Comparison of ENCODE assay signal across 19 cellular contexts in genomic region chr19:18053571-18054219, GRCh38. TPM values are rescaled to one million over a fixed set of nuclear protein-coding genes. Genes with fewer than 3 reads are reported as not detected.
DNase-seq lines count a peak whose midpoint lies in the region; ATAC-seq, FAIRE-seq and TF ChIP-seq lines count a peak whose summit lies in the region.
"Had no signal": no experiment of that assay in that cellular context is flagged by ENCODE, and none has a peak within 500 bp of the region (broad histone marks: within the 10 kb centered on the region; RNA-seq: fewer than 3 reads in every experiment).

No MANE protein-coding gene starts in this region.

- no peaks in the 10 kb centered on the region for H3K79me2 ChIP-seq in K562 (ENCODE audit: control insufficient read depth, insufficient read depth, low read length)

- no peaks in the 10 kb centered on the region for H3K9me1 ChIP-seq in K562 (ENCODE audit: control insufficient read depth, insufficient read depth, low read length)

- POLR2A ChIA-PET in K562 (lab: Yijun Ruan, JAX), result interaction anchor here (0.6 to 0.7 kb wide), 2 partner anchors 9 to 29 kb away, joined by 3 to 5 read pairs; no protein-coding TSS in a partner anchor

- FAIRE-seq in K562 (lab: Jason Lieb, UNC), result no peak

- no peak overlapping the region for H3K4me3 ChIP-seq in K562
- no peak overlapping the region for H3K4me3 ChIP-seq in HAP-1
- H3K4me3 ChIP-seq: heart right ventricle, SK-N-MC had no signal

- H3K27me3 ChIP-seq in K562 (ENCODE audit: control insufficient read depth in 2 of 2, insufficient read depth in 2 of 2, low read length in 2 of 2) (no peaks in the 10 kb centered on the region), HAP-1 (ENCODE audit: low read depth) (no peaks in the 10 kb centered on the region)

- H3K4me1 ChIP-seq in K562 (replicated peaks in 1 of 2; ENCODE audit: control insufficient read depth in 2 of 2, insufficient read depth in 2 of 2, low read length in 2 of 2) (peaks cover 2 to 30% of the 10 kb centered on the region in 2 experiments; a peak in 4 of 5 replicates), HAP-1 (peaks cover 7% of the 10 kb centered on the region)

- TF ChIP-seq EP300 in K562 (IDR thresholded peaks at IDR 0.05; ENCODE audit: low read length), result no peak

- H3K4me1 Mint-ChIP-seq in HFFc6 (ENCODE audit: low read depth) (peaks cover 31% of the 10 kb centered on the region), type B pancreatic cell (ENCODE audit: unreplicated experiment) (no peaks in the 10 kb centered on the region)

- H3K9me3 Mint-ChIP-seq in HFFc6 (no peaks in the 10 kb centered on the region), type B pancreatic cell (no peaks in the 10 kb centered on the region)
- H3K9me3 Mint-ChIP-seq: naive B cell had no signal

- no peak for ATAC-seq in K562
- ATAC-seq: heart right ventricle, left colon, right cardiac atrium had no signal

- in situ Hi-C loops in K562 (cut with MboI), result no loop called here
- in situ Hi-C loops in HAP-1 (cut with MboI; ENCODE audit: low sequenced_read_pairs), result no loop called here

- no peaks in the 10 kb centered on the region for H4K20me1 ChIP-seq in K562 (replicated peaks; ENCODE audit: control insufficient read depth, insufficient read depth, low read length)

- H3K36me3 Mint-ChIP-seq in HFFc6 (ENCODE audit: low read depth) (no peaks in the 10 kb centered on the region), type B pancreatic cell (no peaks in the 10 kb centered on the region)
- H3K36me3 Mint-ChIP-seq: naive B cell had no signal

- H2AFZ ChIP-seq in K562 (ENCODE audit: low read depth, low read length), result no peak overlapping the region

- BruUV-seq in K562 (replicated peaks; lab: Mats Ljungman, UMichigan), result no TSS peak

- no peak for TF ChIP-seq POLR2A in K562 (conservative IDR thresholded peaks at IDR 0.05)

- DNase-seq in AG20443 (ENCODE audit: low spot score) (peak; percentile 27), HFFc6 (peak; percentile 56), K562 (ENCODE audit: extremely low read depth in 1 of 4, low spot score in 3 of 4) (no peak), kidney tubule cell (ENCODE audit: low spot score) (peak; percentile 43), SK-N-DZ (ENCODE audit: low spot score) (no peak), HAP-1 (ENCODE audit: low spot score in 2 of 2) (no peak), type B pancreatic cell (ENCODE audit: extremely low spot score, unreplicated experiment) (no peak), T-helper 2 cell (no peak)
- DNase-seq: activated CD4-positive, CD25-positive, alpha-beta regulatory T cell; activated T-cell treated with anti-CD3 and anti-CD28 coated beads, Interleukin-2, amount 50 U/mL, for 1 hour; C1 segment of cervical spinal cord; heart right ventricle; left colon; naive B cell; NCI-H2029 treated with DMSO at 0.1 percent for 48 hours had no signal

- H3K27me3 Mint-ChIP-seq in HFFc6 (ENCODE audit: insufficient read depth) (no peaks in the 10 kb centered on the region; the same call in 1 of the 2 replicates), type B pancreatic cell (peaks cover 12% of the 10 kb centered on the region)

- peak overlapping the region; percentile 17; the same call in 1 of the 2 replicates for H3K4me3 Mint-ChIP-seq in HFFc6
- no peak overlapping the region for H3K4me3 Mint-ChIP-seq in type B pancreatic cell
- H3K4me3 Mint-ChIP-seq: naive B cell had no signal

- H3K27ac ChIP-seq in K562 (ENCODE audit: extremely low read depth, low read depth, low read length), result no peak overlapping the region
- H3K27ac ChIP-seq: HL-60, SK-N-MC had no signal

- H3K9me3 ChIP-seq in K562 (replicated peaks; ENCODE audit: control insufficient read depth, insufficient read depth, low read depth, low read length) (no peaks in the 10 kb centered on the region), HAP-1 (no peaks in the 10 kb centered on the region)
- H3K9me3 ChIP-seq: heart right ventricle had no signal

- TF ChIP-seq CTCF in HFFc6 (IDR thresholded peaks at IDR 0.05) (no peak), K562 (IDR thresholded peaks at IDR 0.05 in 2 of 3, conservative IDR thresholded peaks at IDR 0.05 in 1 of 3; ENCODE audit: insufficient read depth in 2 of 3, low read depth in 1 of 3, low read length in 3 of 3) (no peak), type B pancreatic cell (conservative IDR thresholded peaks at IDR 0.05) (no peak)

- no peak overlapping the region for H3K9ac ChIP-seq in K562 (ENCODE audit: insufficient read depth in 1 of 2, low read depth in 2 of 2, low read length in 2 of 2)

- intact Hi-C loops in K562 (cut with micrococcal nuclease), result loop anchor here (10.0 kb wide), 1 partner anchor 189 kb away; no protein-coding TSS in a partner anchor

- WGBS in K562 (ENCODE audit: insufficient coverage, low coverage, missing lambda C conversion rate), result 42% methylated on average over 9 of the region's 9 CpGs

- TF ChIP-seq RAD21 in K562 (CRISPR knock-in tag; conservative IDR thresholded peaks at IDR 0.05 in 1 of 2, IDR thresholded peaks at IDR 0.05 in 1 of 2), result no peak

- CTCF ChIA-PET in K562 (lab: Yijun Ruan, JAX; ENCODE audit: low intra/inter-chr PET ratio), result interaction anchor here (0.6 kb wide), 2 partner anchors 52 to 165 kb away, joined by 3 read pairs; no protein-coding TSS in a partner anchor

- no peak overlapping the region for H3K4me2 ChIP-seq in K562 (ENCODE audit: insufficient read depth, low read length)

- H3K27ac Mint-ChIP-seq in HFFc6 (peak overlapping the region; percentile 17; the same call in 1 of the 2 replicates), type B pancreatic cell (no peak overlapping the region)

- H3K36me3 ChIP-seq in K562 (ENCODE audit: control insufficient read depth, insufficient read depth, low read length) (no peaks in the 10 kb centered on the region), HAP-1 (replicated peaks) (no peaks in the 10 kb centered on the region)
- H3K36me3 ChIP-seq: heart right ventricle had no signal

RNA-seq across cellular contexts. Expression of gene IL12RB1, which starts 33.0 kb away (rescaled TPM):
- under 1 TPM in 1 of 6 experiments, not detected in 5; 0.10 TPM for total RNA-seq in HFFc6 (2021; fragmentation: NEBNext Ultra II Directional; extraction: Animal tissue kit (Norgen Biotek cat#: 25700))
- total RNA-seq in K562 (2011; cell fraction: chromatin; rRNA removed; ENCODE audit: low replicate concordance), result not detected in 2 replicates
- total RNA-seq in K562 (2011; cell fraction: nucleolus; rRNA removed), result not detected in 2 replicates
- total RNA-seq in K562 (2011; cell fraction: nucleoplasm; rRNA removed), result not detected in 2 replicates
- total RNA-seq in K562 (2014; rRNA removed), result not detected in 2 replicates
- total RNA-seq in K562 (2014; rRNA removed; fragmentation: Illumina TruSeq; extraction: Trizol), result not detected in 2 replicates
- not detected in 2 replicates for total RNA-seq in K562 (2015; rRNA removed; fragmentation: Illumina TruSeq; extraction: Trizol)
- total RNA-seq in K562 (2021), result 0.07 and 0.09 TPM in 2 replicates
- polyA plus RNA-seq in K562 (2011; rRNA removed), result 0.07 TPM in 1 of 2 replicates, not detected in the other
- 0.30 TPM in 1 of 2 replicates, not detected in the other for polyA plus RNA-seq in K562 (2011; cell fraction: cytosol; rRNA removed)
- 0.09 TPM in 1 of 2 replicates, not detected in the other for polyA plus RNA-seq in K562 (2011; cell fraction: nucleus; rRNA removed)
- 0.09 and 0.10 TPM in 2 replicates for polyA plus RNA-seq in K562 (2012)
- not detected in 2 replicates for polyA plus RNA-seq in K562 (2014; fragmentation: Illumina TruSeq; extraction: Trizol)
- under 1 TPM in 1 of 2 experiments, not detected in 1; 0.04 TPM for polyA plus RNA-seq in K562 (2014; fragmentation: Nextera tagmentation; extraction: Ambion mirVana)
- polyA plus RNA-seq in K562 (2014; rRNA removed), result 0.05 TPM in 1 of 2 replicates, not detected in the other
- polyA minus RNA-seq in K562 (2011; rRNA and poly(A)+ RNA removed), result not detected in 2 replicates
- polyA minus RNA-seq in K562 (2011; cell fraction: cytosol; rRNA and poly(A)+ RNA removed), result not detected in 2 replicates
- not detected in 2 replicates for polyA minus RNA-seq in K562 (2011; cell fraction: nucleus; rRNA and poly(A)+ RNA removed)
- not detected in 2 replicates for polyA plus RNA-seq in SK-N-DZ (2014; cell fraction: cytosol; rRNA removed)
- polyA plus RNA-seq in SK-N-DZ (2014; cell fraction: nucleus; rRNA removed), result not detected in 2 replicates
- not detected in 2 replicates for total RNA-seq in type B pancreatic cell (ENCODE audit: low replicate concordance)
- total RNA-seq: G401 had no signal

RNA-seq across cellular contexts. Expression of gene MAST3, which starts 43.9 kb away (rescaled TPM):
- 10 to 100 TPM; 12.2 to 17.4 (median 13.2) TPM for total RNA-seq in HFFc6 (2021; fragmentation: NEBNext Ultra II Directional; extraction: Animal tissue kit (Norgen Biotek cat#: 25700))
- 13.6 and 45.1 TPM in 2 replicates for total RNA-seq in K562 (2011; cell fraction: chromatin; rRNA removed; ENCODE audit: low replicate concordance)
- total RNA-seq in K562 (2011; cell fraction: nucleolus; rRNA removed), result 19.7 and 22.0 TPM in 2 replicates
- 15.4 and 16.2 TPM in 2 replicates for total RNA-seq in K562 (2011; cell fraction: nucleoplasm; rRNA removed)
- 2.4 and 3.4 TPM in 2 replicates for total RNA-seq in K562 (2014; rRNA removed)
- 0.99 and 1.3 TPM in 2 replicates for total RNA-seq in K562 (2014; rRNA removed; fragmentation: Illumina TruSeq; extraction: Trizol)
- 1.7 and 2.0 TPM in 2 replicates for total RNA-seq in K562 (2015; rRNA removed; fragmentation: Illumina TruSeq; extraction: Trizol)
- 9.9 and 11.8 TPM in 2 replicates for total RNA-seq in K562 (2021)
- 1.5 and 2.9 TPM in 2 replicates for polyA plus RNA-seq in K562 (2011; rRNA removed)
- polyA plus RNA-seq in K562 (2011; cell fraction: cytosol; rRNA removed), result 1.7 and 2.2 TPM in 2 replicates
- polyA plus RNA-seq in K562 (2011; cell fraction: nucleus; rRNA removed), result 8.8 and 12.1 TPM in 2 replicates
- 4.2 and 5.1 TPM in 2 replicates for polyA plus RNA-seq in K562 (2012)
- 3.4 and 4.2 TPM in 2 replicates for polyA plus RNA-seq in K562 (2014; fragmentation: Illumina TruSeq; extraction: Trizol)
- 1 to 10 TPM in 1 of 2 experiments, under 1 TPM in 1; 0.94 to 2.5 TPM for polyA plus RNA-seq in K562 (2014; fragmentation: Nextera tagmentation; extraction: Ambion mirVana)
- polyA plus RNA-seq in K562 (2014; rRNA removed), result 3.4 and 3.7 TPM in 2 replicates
- polyA minus RNA-seq in K562 (2011; rRNA and poly(A)+ RNA removed), result 2.1 and 2.3 TPM in 2 replicates
- 5.7 and 6.8 TPM in 2 replicates for polyA minus RNA-seq in K562 (2011; cell fraction: cytosol; rRNA and poly(A)+ RNA removed)
- polyA minus RNA-seq in K562 (2011; cell fraction: nucleus; rRNA and poly(A)+ RNA removed), result 6.5 and 6.8 TPM in 2 replicates
- polyA plus RNA-seq in SK-N-DZ (2014; cell fraction: cytosol; rRNA removed), result 2.0 and 2.6 TPM in 2 replicates
- 2.5 and 3.4 TPM in 2 replicates for polyA plus RNA-seq in SK-N-DZ (2014; cell fraction: nucleus; rRNA removed)
- 11.0 and 14.1 TPM in 2 replicates for total RNA-seq in type B pancreatic cell (ENCODE audit: low replicate concordance)

RNA-seq across cellular contexts. Expression of gene ARRDC2, which starts 45.7 kb away (rescaled TPM):
- 1 to 10 TPM; 5.3 to 8.1 (median 7.0) TPM for total RNA-seq in HFFc6 (2021; fragmentation: NEBNext Ultra II Directional; extraction: Animal tissue kit (Norgen Biotek cat#: 25700))
- total RNA-seq in K562 (2011; cell fraction: chromatin; rRNA removed; ENCODE audit: low replicate concordance), result 23.6 and 51.1 TPM in 2 replicates
- 35.1 and 37.9 TPM in 2 replicates for total RNA-seq in K562 (2011; cell fraction: nucleolus; rRNA removed)
- 17.8 and 21.5 TPM in 2 replicates for total RNA-seq in K562 (2011; cell fraction: nucleoplasm; rRNA removed)
- total RNA-seq in K562 (2014; rRNA removed), result 25.6 and 25.9 TPM in 2 replicates
- 12.2 and 13.1 TPM in 2 replicates for total RNA-seq in K562 (2014; rRNA removed; fragmentation: Illumina TruSeq; extraction: Trizol)
- 16.0 and 16.1 TPM in 2 replicates for total RNA-seq in K562 (2015; rRNA removed; fragmentation: Illumina TruSeq; extraction: Trizol)
- 23.3 and 27.4 TPM in 2 replicates for total RNA-seq in K562 (2021)
- polyA plus RNA-seq in K562 (2011; rRNA removed), result 11.5 and 15.2 TPM in 2 replicates
- 9.5 and 28.8 TPM in 2 replicates for polyA plus RNA-seq in K562 (2011; cell fraction: cytosol; rRNA removed)
- polyA plus RNA-seq in K562 (2011; cell fraction: nucleus; rRNA removed), result 18.6 and 37.6 TPM in 2 replicates
- 13.2 and 16.4 TPM in 2 replicates for polyA plus RNA-seq in K562 (2012)
- polyA plus RNA-seq in K562 (2014; fragmentation: Illumina TruSeq; extraction: Trizol), result 12.7 and 15.6 TPM in 2 replicates
- polyA plus RNA-seq in K562 (2014; fragmentation: Nextera tagmentation; extraction: Ambion mirVana), result 1 to 10 TPM; 1.9 to 2.7 TPM
- polyA plus RNA-seq in K562 (2014; rRNA removed), result 25.7 and 25.8 TPM in 2 replicates
- polyA minus RNA-seq in K562 (2011; rRNA and poly(A)+ RNA removed), result 4.2 and 6.4 TPM in 2 replicates
- polyA minus RNA-seq in K562 (2011; cell fraction: cytosol; rRNA and poly(A)+ RNA removed), result 10.2 and 11.2 TPM in 2 replicates
- polyA minus RNA-seq in K562 (2011; cell fraction: nucleus; rRNA and poly(A)+ RNA removed), result 10.5 and 11.0 TPM in 2 replicates
- 3.1 and 3.6 TPM in 2 replicates for polyA plus RNA-seq in SK-N-DZ (2014; cell fraction: cytosol; rRNA removed)
- 3.2 and 18.3 TPM in 2 replicates for polyA plus RNA-seq in SK-N-DZ (2014; cell fraction: nucleus; rRNA removed)
- total RNA-seq in type B pancreatic cell (ENCODE audit: low replicate concordance), result 2.8 and 6.3 TPM in 2 replicates

Comparison
In these comparisons a context has a peak if more than half of its experiments do, and no peak if none do; other contexts are left out.
1. DNase-seq: peak in AG20443 (single experiment), HFFc6 (single experiment) and kidney tubule cell (single experiment); none in K562 (0 of 4), SK-N-DZ (single experiment), HAP-1 (0 of 2), type B pancreatic cell (single experiment) and T-helper 2 cell (0 of 5).